8 cellular contexts compared by ENCODE assay signal in the genomic region with DNA sequence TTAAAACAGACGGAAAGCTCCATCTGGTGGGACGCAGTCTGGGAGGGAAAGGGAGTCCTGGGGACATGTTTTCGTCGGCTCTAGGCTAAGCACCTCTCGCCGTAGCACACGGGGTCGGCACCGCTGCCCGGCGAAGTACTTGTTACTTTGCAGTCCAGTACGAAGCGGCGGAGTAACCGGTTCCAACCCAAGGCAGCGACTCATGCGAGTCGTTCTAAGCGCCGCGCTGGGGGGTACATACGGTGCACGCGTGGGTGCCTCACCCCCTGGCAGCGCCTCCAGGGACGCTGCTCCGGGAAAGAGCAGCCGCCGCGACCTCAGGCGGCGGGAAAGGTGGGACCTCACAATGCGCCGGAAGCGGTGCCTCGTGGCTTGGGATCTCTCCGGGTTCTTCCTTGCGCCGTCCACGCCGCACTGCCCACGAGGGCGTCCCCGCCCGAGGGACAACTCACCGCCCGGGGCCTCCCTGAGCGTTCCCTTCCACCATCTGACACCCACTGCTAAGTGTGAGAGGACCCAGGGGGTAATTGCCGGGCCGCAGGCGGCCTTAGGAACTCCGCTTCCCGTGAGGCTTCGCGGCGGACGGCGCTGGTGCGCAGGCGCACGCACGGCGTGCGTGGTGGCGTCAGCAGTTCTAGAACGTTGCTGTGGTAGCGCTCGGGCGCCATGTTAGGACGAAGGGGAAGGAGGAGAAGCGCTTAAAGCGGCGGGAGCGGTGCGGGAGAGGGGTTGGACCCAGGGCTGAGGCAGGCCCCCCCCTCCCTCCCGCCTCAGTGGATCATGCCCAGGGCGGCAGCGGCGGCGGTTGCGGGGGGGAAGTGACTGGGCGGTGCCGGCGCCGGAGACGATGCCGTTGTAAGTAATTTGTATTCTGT. TPM values are rescaled to one million over a fixed set of nuclear protein-coding genes. Genes with fewer than 3 reads are reported as not detected.
A peak's percentile ranks its signal among the peaks of the same experiment; 100 is the strongest.
DNase-seq lines count a peak whose midpoint lies in the region; ATAC-seq and TF ChIP-seq lines count a peak whose summit lies in the region.

A gene (plus strand): TSS at position 637 of the 875 bp plus-strand sequence. CDS start 211 bp downstream, at position 848.

- H3K27ac Mint-ChIP-seq in activated naive CD8-positive, alpha-beta T cell treated with anti-CD3 and anti-CD28 coated beads for 36 hours: peak within 1 kb of the TSS; percentile 99

- peaks cover 36% of the 10 kb centered on the region for H3K4me1 Mint-ChIP-seq in activated naive CD8-positive, alpha-beta T cell treated with anti-CD3 and anti-CD28 coated beads for 36 hours

- peak; percentile 89 for ATAC-seq in HG02623 (IDR thresholded peaks at IDR 0.05; ENCODE audit: unreplicated experiment)

- TF ChIP-seq CTCF in ovary (IDR thresholded peaks at IDR 0.05): peak in 1 of 3 donors; percentile 24
- TF ChIP-seq CTCF in thyroid gland (IDR thresholded peaks at IDR 0.05): peak in 2 of 6 experiments; percentile 11 to 18

- DNase-seq in NCI-H1105 (lab: John Stamatoyannopoulos, UW): peak; percentile 96
- peak; percentile 65 for DNase-seq in SKM-1 treated with dmso at 0.1 percent for 144 hours (lab: John Stamatoyannopoulos, UW; ENCODE audit: unreplicated experiment)
- peak; percentile 95 for DNase-seq in activated naive CD8-positive, alpha-beta T cell treated with anti-CD3 and anti-CD28 coated beads for 36 hours
- DNase-seq in head of caudate nucleus: peak; percentile 87 to 98 (median 94)
- peak; percentile 93 to 97 (median 95) for DNase-seq in ovary
- DNase-seq in thyroid gland: peak; percentile 94

- H3K27me3 Mint-ChIP-seq in activated naive CD8-positive, alpha-beta T cell treated with anti-CD3 and anti-CD28 coated beads for 36 hours: peaks cover 9% of the 10 kb centered on the region

- H3K36me3 Mint-ChIP-seq in activated naive CD8-positive, alpha-beta T cell treated with anti-CD3 and anti-CD28 coated beads for 36 hours: peaks cover 38% of the 10 kb centered on the region

- intact Hi-C loops in head of caudate nucleus (cut with DNase I) (loop anchor here (10.0 kb wide), 1 partner anchor 137 kb away; a partner anchor contains a TSS), ovary (cut with DNase I) (no loop called here), thyroid gland (cut with DNase I) (no loop called here)

- no peak for TF ChIP-seq EP300 in ovary (IDR thresholded peaks at IDR 0.05)

- WGBS in ovary, 3 donors: 0% methylated on average over 76 to 87 of the region's 87 CpGs
- 0% methylated on average over 34 to 56 of the region's 87 CpGs for WGBS in thyroid gland, 2 donors

- peak; percentile 88 for TF ChIP-seq POLR2A in GM10847 (IDR thresholded peaks at IDR 0.05; ENCODE audit: extremely low read depth, insufficient read length)
- TF ChIP-seq POLR2A in ovary (IDR thresholded peaks at IDR 0.05): peak; percentile 75
- TF ChIP-seq POLR2A in thyroid gland (IDR thresholded peaks at IDR 0.05): peak in 1 of 2 donors; percentile 83

- no peaks in the 10 kb centered on the region for H3K27me3 ChIP-seq in ovary
- no peaks in the 10 kb centered on the region for H3K27me3 ChIP-seq in thyroid gland

- no peaks in the 10 kb centered on the region for H3K36me3 ChIP-seq in ovary
- H3K36me3 ChIP-seq in thyroid gland: no peaks in the 10 kb centered on the region

- H3K4me1 ChIP-seq in ovary (ENCODE audit: insufficient read depth) (peaks cover 3% of the 10 kb centered on the region), thyroid gland (peaks cover 24 to 30% of the 10 kb centered on the region in 2 donors)

- H3K4me3 Mint-ChIP-seq in activated naive CD8-positive, alpha-beta T cell treated with anti-CD3 and anti-CD28 coated beads for 36 hours: peak within 1 kb of the TSS; percentile 94

- H3K4me3 ChIP-seq in ovary: peak within 1 kb of the TSS; percentile 98
- peak within 1 kb of the TSS; percentile 80 to 98 (median 92) for H3K4me3 ChIP-seq in thyroid gland (replicated peaks in 1 of 3)

- no peaks in the 10 kb centered on the region for H3K9me3 Mint-ChIP-seq in activated naive CD8-positive, alpha-beta T cell treated with anti-CD3 and anti-CD28 coated beads for 36 hours

- H3K9me3 ChIP-seq in ovary (no peaks in the 10 kb centered on the region), thyroid gland (no peaks in the 10 kb centered on the region)

- peak within 1 kb of the TSS; percentile 88 to 95 for H3K27ac ChIP-seq in ovary
- peak within 1 kb of the TSS; percentile 81 to 100 (median 96) for H3K27ac ChIP-seq in thyroid gland

RNA-seq across cellular contexts. Expression of the gene that starts here (rescaled TPM):
- 100 to 1,000 TPM; 192 to 193 TPM for total RNA-seq in activated naive CD8-positive, alpha-beta T cell treated with anti-CD3 and anti-CD28 coated beads for 36 hours
- total RNA-seq in ovary (100 to 1,000 TPM; 119 to 187 (median 175) TPM), thyroid gland (100 to 1,000 TPM; 171 to 234 (median 174) TPM)
- polyA plus RNA-seq in ovary: 100 to 1,000 TPM in 1 of 2 donors, 10 to 100 TPM in 1; 68.5 to 115 TPM

Comparison
In these comparisons a context has a peak if more than half of its experiments do, and no peak if none do; other contexts are left out.
1. Peak in every context shown above with its lines: DNase-seq, ATAC-seq, H3K4me3 ChIP-seq and H3K27ac ChIP-seq.